Comparison of ENCODE assay signal across 27 cellular contexts in the genomic region with DNA sequence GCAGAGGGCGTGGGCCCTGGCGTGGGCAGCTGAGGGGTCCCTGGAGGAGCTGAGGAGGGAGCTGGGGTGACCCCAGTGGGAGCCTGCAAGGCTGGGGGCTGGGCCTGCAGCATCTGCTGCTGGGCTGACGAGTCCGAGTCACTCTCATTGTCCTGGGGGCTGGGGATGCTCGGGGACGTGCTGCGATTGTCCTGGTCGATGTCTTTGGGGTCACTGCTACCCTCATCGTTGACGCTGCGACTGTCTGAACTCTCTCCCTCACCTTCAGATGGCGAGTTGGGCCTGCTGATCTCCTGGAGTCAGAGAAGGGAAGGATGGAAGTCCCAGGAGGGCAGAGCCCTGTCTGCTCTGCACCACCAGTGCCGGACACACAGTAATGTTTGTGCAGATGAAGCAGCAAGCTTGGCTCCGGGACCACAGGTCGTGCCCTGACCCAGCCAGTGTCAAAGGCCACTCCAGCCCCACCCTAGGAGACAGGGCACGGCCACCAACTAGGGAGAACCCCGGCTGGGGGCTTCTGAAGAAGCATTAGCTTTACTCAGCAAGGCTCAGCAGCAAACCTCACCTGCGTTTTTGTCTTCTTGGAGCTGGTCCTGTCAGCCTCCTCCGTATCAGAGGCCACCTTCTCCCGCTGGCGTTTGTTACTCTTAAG. TPM values are rescaled to one million over a fixed set of nuclear protein-coding genes. Genes with fewer than 3 reads are reported as not detected.
DNase-seq lines count a peak whose midpoint lies in the region; ATAC-seq and TF ChIP-seq lines count a peak whose summit lies in the region.
"Had no signal": no experiment of that assay in that cellular context is flagged by ENCODE, and none has a peak within 500 bp of the region (broad histone marks: within the 10 kb centered on the region; RNA-seq: fewer than 3 reads in every experiment).

No MANE protein-coding gene starts in this region.

- TF ChIP-seq CTCF in A673 (conservative IDR thresholded peaks at IDR 0.05; ENCODE audit: low read depth, low read length) (no peak), HCT116 (IDR thresholded peaks at IDR 0.05 in 2 of 3, conservative IDR thresholded peaks at IDR 0.05 in 1 of 3; ENCODE audit: borderline replicate concordance in 1 of 3, insufficient read depth in 1 of 3, low read depth in 2 of 3, low read length in 2 of 3) (no peak), endothelial cell (IDR thresholded peaks at IDR 0.05; ENCODE audit: unreplicated experiment) (no peak), osteocyte (IDR thresholded peaks at IDR 0.05) (no peak)

- H3K18ac ChIP-seq in neuronal stem cell (ENCODE audit: low read length): no peak overlapping the region

- H3K9me3 ChIP-seq in A673 (ENCODE audit: low read depth, low read length, poor library complexity, severe bottlenecking) (no peaks in the 10 kb centered on the region), HCT116 (ENCODE audit: control insufficient read depth in 1 of 2, insufficient read depth in 1 of 2, low read depth in 1 of 2, low read length in 2 of 2) (no peaks in the 10 kb centered on the region), neuronal stem cell (replicated peaks in 1 of 2; ENCODE audit: control insufficient read depth in 2 of 2, insufficient read depth in 1 of 2, low read depth in 1 of 2, low read length in 2 of 2) (peaks cover 2 to 3% of the 10 kb centered on the region in 2 donors)
- H3K9me3 ChIP-seq: neutrophil, upper lobe of right lung had no signal

- POLR2A ChIA-PET in A673 (lab: Charles Lee; ENCODE audit: low non-redundant PET): no interaction called here
- POLR2A ChIA-PET in HCT116 (lab: Charles Lee): no interaction called here

- BruUV-seq in A673 (replicated peaks; lab: Mats Ljungman, UMichigan): TSS peak; percentile 64
- TSS peak; percentile 35 for BruUV-seq in HCT116 (replicated peaks; lab: Mats Ljungman, UMichigan)

- TF ChIP-seq POLR2A in HCT116 (IDR thresholded peaks at IDR 0.05; ENCODE audit: borderline replicate concordance, extremely low read depth, insufficient read depth, insufficient read length): no peak

- RAD21 ChIA-PET in HCT116 (lab: Charles Lee; ENCODE audit: low non-redundant PET in 1 of 2, low total read pairs in 2 of 2, uncharacterized antibody in 2 of 2, unreplicated experiment in 2 of 2): no interaction called here

- H3K27ac Mint-ChIP-seq in endothelial cell (ENCODE audit: unreplicated experiment) (peak overlapping the region; percentile 31), osteocyte (ENCODE audit: unreplicated experiment) (no peak overlapping the region)
- H3K27ac Mint-ChIP-seq: activated B cell treated with CpG ODN at 0.5 μM for 24 hours; effector memory CD8-positive, alpha-beta T cell had no signal

- H2BK15ac ChIP-seq in neuronal stem cell (ENCODE audit: low read length): no peak overlapping the region

- H3K4me2 ChIP-seq in HCT116 (ENCODE audit: low read length) (no peak overlapping the region), neuronal stem cell (ENCODE audit: insufficient read depth, low read length, poor library complexity, severe bottlenecking) (no peak overlapping the region)

- DNase-seq in A673 (ENCODE audit: low spot score) (no peak), HCT116 (ENCODE audit: low read depth, low spot score) (no peak), endothelial cell (ENCODE audit: low spot score) (no peak), neuronal stem cell (ENCODE audit: low spot score) (no peak), NCI-H748 (lab: John Stamatoyannopoulos, UW; ENCODE audit: unreplicated experiment) (no peak), osteocyte (ENCODE audit: extremely low spot score, unreplicated experiment) (no peak)
- DNase-seq in activated CD8-positive, alpha-beta memory T cell treated with anti-CD3 and anti-CD28 coated beads, Interleukin-2, amount 50 U/mL, for 4 hours: no peak
- DNase-seq: activated B cell treated with CpG ODN at 0.5 μM for 24 hours; activated CD4-positive, alpha-beta T cell treated with anti-CD3 and anti-CD28 coated beads, Interleukin-2, amount 50 U/mL, for 4 hours; activated CD8-positive, alpha-beta memory T cell treated with anti-CD3 and anti-CD28 coated beads, Interleukin-2, amount 50 U/mL, for 48 hours; activated gamma-delta T cell; amniotic stem cell; C1 segment of cervical spinal cord; effector memory CD8-positive, alpha-beta T cell; HCEC 1CT; NCI-H1105; NCI-H2029; NCI-H2227 treated with DMSO at 0.1 percent for 48 hours; NCI-H82; SHP77; small intestine; stimulated activated CD4-positive, alpha-beta T cell treated with anti-CD3 and anti-CD28 coated beads, Interleukin-1b, Interleukin-23, amount 100 ng/mL, for 48 hours; substantia nigra; T-helper 9 cell; upper lobe of right lung had no signal

- H3K9me3 Mint-ChIP-seq in endothelial cell (ENCODE audit: unreplicated experiment): no peaks in the 10 kb centered on the region
- H3K9me3 Mint-ChIP-seq in osteocyte (ENCODE audit: unreplicated experiment): no peaks in the 10 kb centered on the region
- H3K9me3 Mint-ChIP-seq: activated B cell treated with CpG ODN at 0.5 μM for 24 hours; effector memory CD8-positive, alpha-beta T cell had no signal

- H3K4me1 Mint-ChIP-seq in endothelial cell (ENCODE audit: unreplicated experiment) (peaks cover 11% of the 10 kb centered on the region), osteocyte (ENCODE audit: unreplicated experiment) (peaks cover 14% of the 10 kb centered on the region)

- H3K27me3 ChIP-seq in A673 (replicated peaks; ENCODE audit: insufficient read depth, low read depth, low read length, poor library complexity) (no peaks in the 10 kb centered on the region), HCT116 (ENCODE audit: insufficient read depth, low read length) (no peaks in the 10 kb centered on the region), neuronal stem cell (ENCODE audit: control insufficient read depth in 3 of 3, insufficient read depth in 3 of 3, low read depth in 1 of 3, low read length in 3 of 3) (no peaks in the 10 kb centered on the region)
- H3K27me3 ChIP-seq: neutrophil, upper lobe of right lung had no signal

- peak overlapping the region; percentile 56 for H3K14ac ChIP-seq in neuronal stem cell (ENCODE audit: low read length)

- no peak for TF ChIP-seq RAD21 in HCT116 (IDR thresholded peaks at IDR 0.05; ENCODE audit: low read depth)

- H3K4me3 Mint-ChIP-seq in endothelial cell (ENCODE audit: unreplicated experiment) (peak overlapping the region; percentile 33), osteocyte (ENCODE audit: unreplicated experiment) (no peak overlapping the region)
- H3K4me3 Mint-ChIP-seq: activated B cell treated with CpG ODN at 0.5 μM for 24 hours; effector memory CD8-positive, alpha-beta T cell had no signal

- H3K27ac ChIP-seq in A673 (ENCODE audit: low read depth, low read length, poor library complexity, severe bottlenecking) (peak overlapping the region; percentile 83), HCT116 (ENCODE audit: low read depth, low read length) (no peak overlapping the region), neuronal stem cell (replicated peaks; ENCODE audit: low read length) (no peak overlapping the region)
- H3K27ac ChIP-seq: neutrophil, upper lobe of right lung had no signal

- no peak overlapping the region for H4K8ac ChIP-seq in neuronal stem cell (ENCODE audit: low read depth, low read length)

- H3K23ac ChIP-seq in neuronal stem cell (ENCODE audit: low read depth, low read length, poor library complexity): no peak overlapping the region

- CTCF ChIA-PET in A673 (lab: Charles Lee): no interaction called here
- CTCF ChIA-PET in HCT116 (lab: Charles Lee): no interaction called here

- ATAC-seq in HCT116: no peak
- ATAC-seq: effector memory CD8-positive, alpha-beta T cell; upper lobe of right lung had no signal

- H3K9ac ChIP-seq in HCT116 (ENCODE audit: low read length) (no peak overlapping the region), neuronal stem cell (ENCODE audit: low read depth, low read length, poor library complexity) (peak overlapping the region; percentile 63)

- H3K27me3 Mint-ChIP-seq in endothelial cell (ENCODE audit: unreplicated experiment): peaks cover 14% of the 10 kb centered on the region
- H3K27me3 Mint-ChIP-seq in osteocyte (ENCODE audit: unreplicated experiment): no peaks in the 10 kb centered on the region
- H3K27me3 Mint-ChIP-seq: activated B cell treated with CpG ODN at 0.5 μM for 24 hours; effector memory CD8-positive, alpha-beta T cell had no signal

- H3K36me3 Mint-ChIP-seq in endothelial cell (ENCODE audit: low read depth, unreplicated experiment): peaks cover 33% of the 10 kb centered on the region
- H3K36me3 Mint-ChIP-seq in osteocyte (ENCODE audit: unreplicated experiment): peaks cover 36% of the 10 kb centered on the region

- no peak overlapping the region for H2AK5ac ChIP-seq in neuronal stem cell (ENCODE audit: low read depth, low read length)

- no peak overlapping the region for H2BK12ac ChIP-seq in neuronal stem cell (ENCODE audit: low read length)

- intact Hi-C loops in A673 (cut with micrococcal nuclease; ENCODE audit: unreplicated experiment) (no loop called here), HCT116 (cut with micrococcal nuclease) (no loop called here)

- H3K4me1 ChIP-seq in A673 (ENCODE audit: insufficient read depth, low read length, poor library complexity, severe bottlenecking): peaks cover 37% of the 10 kb centered on the region
- H3K4me1 ChIP-seq in HCT116 (ENCODE audit: control insufficient read depth in 1 of 2, insufficient read depth in 2 of 2, low read length in 2 of 2): no peaks in the 10 kb centered on the region
- H3K4me1 ChIP-seq in neuronal stem cell (ENCODE audit: control insufficient read depth in 2 of 2, insufficient read depth in 1 of 2, low read depth in 1 of 2, low read length in 2 of 2): peaks cover 0 to 5% of the 10 kb centered on the region in 2 donors

- no peaks in the 10 kb centered on the region for H3K9me2 ChIP-seq in HCT116 (ENCODE audit: insufficient read depth)

- WGBS in neuronal stem cell (ENCODE audit: extremely low coverage in 2 of 2, insufficient read length in 2 of 2, insufficient replicate concordance in 1 of 2), 2 donors: no CpG with 5 or more reads among the region's 21 CpGs

- H3K79me2 ChIP-seq in HCT116 (ENCODE audit: insufficient read depth, low read length): no peaks in the 10 kb centered on the region

- no peak overlapping the region for H2BK5ac ChIP-seq in neuronal stem cell (ENCODE audit: low read length)

- H3K79me1 ChIP-seq in neuronal stem cell (ENCODE audit: low read depth, low read length): peaks cover 36% of the 10 kb centered on the region

- H4K91ac ChIP-seq in neuronal stem cell (ENCODE audit: low read depth, low read length, poor library complexity): no peak overlapping the region

- no peaks in the 10 kb centered on the region for H4K20me1 ChIP-seq in HCT116 (ENCODE audit: insufficient read depth)

- H3K4ac ChIP-seq in neuronal stem cell (ENCODE audit: low read length): no peak overlapping the region

- H2BK120ac ChIP-seq in neuronal stem cell (ENCODE audit: low read depth, low read length): no peak overlapping the region

- H2AFZ ChIP-seq in HCT116 (ENCODE audit: low read depth, low read length, poor library complexity, severe bottlenecking) (no peak overlapping the region), neuronal stem cell (ENCODE audit: low read length) (no peak overlapping the region)

- H3K4me3 ChIP-seq in A673 (ENCODE audit: low read depth, low read length, poor library complexity, severe bottlenecking): no peak overlapping the region
- no peak overlapping the region for H3K4me3 ChIP-seq in HCT116 (replicated peaks in 1 of 2; ENCODE audit: low read depth in 1 of 2, low read length in 2 of 2)
- H3K4me3 ChIP-seq in neuronal stem cell (ENCODE audit: low read length in 2 of 2): no peak overlapping the region
- H3K4me3 ChIP-seq: coronary artery, upper lobe of right lung had no signal

- H3K36me3 ChIP-seq in A673 (ENCODE audit: insufficient read depth, low read length, poor library complexity, severe bottlenecking) (peaks cover 78% of the 10 kb centered on the region), HCT116 (ENCODE audit: control insufficient read depth in 1 of 2, insufficient read depth in 2 of 2, low read length in 2 of 2) (peaks cover 7 to 12% of the 10 kb centered on the region in 2 experiments; a peak in 3 of 4 replicates), neuronal stem cell (replicated peaks in 1 of 2; ENCODE audit: control insufficient read depth in 2 of 2, insufficient read depth in 2 of 2, low read length in 2 of 2) (peaks cover 63 to 93% of the 10 kb centered on the region in 2 donors)

RNA-seq across cellular contexts. Expression of a gene that starts 43.4 kb away (rescaled TPM):
- total RNA-seq in A673 (2021): 0.52 and 0.82 TPM in 2 replicates
- total RNA-seq in HCT116 (2021; ENCODE audit: unreplicated experiment): 13.8 TPM
- polyA plus RNA-seq in HCT116 (2012): 17.0 and 21.0 TPM in 2 replicates
- total RNA-seq in endothelial cell (ENCODE audit: unreplicated experiment): 0.62 TPM
- 1.7 TPM for polyA plus RNA-seq in neuronal stem cell (2013, experiment 1 of 2)
- polyA plus RNA-seq in neuronal stem cell (2013, experiment 2 of 2): 1.7 TPM
- total RNA-seq in osteocyte: 2.9 and 3.2 TPM in 2 replicates
